11 cellular contexts compared by ENCODE assay signal in genomic region chr12:104604995-104605675, GRCh38.
A peak's percentile ranks its signal among the peaks of the same experiment; 100 is the strongest.
DNase-seq lines count a peak whose midpoint lies in the region; ATAC-seq and TF ChIP-seq lines count a peak whose summit lies in the region.
"Had no signal": no experiment of that assay in that cellular context is flagged by ENCODE, and none has a peak within 500 bp of the region (broad histone marks: within the 10 kb centered on the region; RNA-seq: fewer than 3 reads in every experiment).

No MANE protein-coding gene starts in this region.

- TF ChIP-seq CTCF in brain microvascular endothelial cell (IDR thresholded peaks at IDR 0.05; ENCODE audit: low read depth, low read length, missing control alignments) (no peak), mesothelial cell of epicardium (IDR thresholded peaks at IDR 0.05; ENCODE audit: unreplicated experiment) (no peak), uterus (IDR thresholded peaks at IDR 0.05) (no peak)

- intact Hi-C loops in Right ventricle myocardium superior (cut with DNase I) (no loop called here), Right ventricle myocardium inferior (cut with DNase I) (loop anchor here (10.0 kb wide), 1 partner anchor 150 kb away; the partner anchor contains the start of gene CHST11), uterus (cut with DNase I; ENCODE audit: low total_unique reads) (no loop called here)

- H3K27me3 ChIP-seq in brain microvascular endothelial cell (replicated peaks) (no peaks in the 10 kb centered on the region), uterus (no peaks in the 10 kb centered on the region)

- H3K27ac ChIP-seq in brain microvascular endothelial cell = peak overlapping the region; percentile 80
- H3K27ac ChIP-seq in uterus = peak overlapping the region; percentile 69 to 72
- H3K27ac ChIP-seq: C4-2B had no signal

- no peaks in the 10 kb centered on the region for H3K9me3 ChIP-seq in uterus

- H3K36me3 ChIP-seq in brain microvascular endothelial cell (replicated peaks) (no peaks in the 10 kb centered on the region), uterus (no peaks in the 10 kb centered on the region)

- ATAC-seq in Right ventricle myocardium superior (ENCODE audit: poor library complexity) = no peak
- no peak for ATAC-seq in Right ventricle myocardium inferior
- ATAC-seq in GM18505 (IDR thresholded peaks at IDR 0.05; ENCODE audit: unreplicated experiment) = no peak
- no peak for ATAC-seq in GM21526 (IDR thresholded peaks at IDR 0.05; ENCODE audit: low FRiP score, unreplicated experiment)

- peak overlapping the region; percentile 24 for H3K4me3 Mint-ChIP-seq in mesothelial cell of epicardium

- H3K36me3 Mint-ChIP-seq in mesothelial cell of epicardium = no peaks in the 10 kb centered on the region

- in situ Hi-C loops in brain microvascular endothelial cell (cut with HindIII; ENCODE audit: low pct_ligation_motif_present, low sequenced_read_pairs) = no loop called here

- peaks cover 27% of the 10 kb centered on the region for H3K4me1 Mint-ChIP-seq in mesothelial cell of epicardium

- H3K4me1 ChIP-seq in uterus = peaks cover 0 to 4% of the 10 kb centered on the region in 2 donors

- H3K9me3 Mint-ChIP-seq in mesothelial cell of epicardium = no peaks in the 10 kb centered on the region

- peaks cover 22% of the 10 kb centered on the region for H3K27me3 Mint-ChIP-seq in mesothelial cell of epicardium (ENCODE audit: low read depth)

- peak; percentile 56 for DNase-seq in Right ventricle myocardium superior
- no peak for DNase-seq in Right ventricle myocardium inferior (ENCODE audit: missing footprints)
- DNase-seq in brain microvascular endothelial cell = no peak
- DNase-seq in mesothelial cell of epicardium (ENCODE audit: low spot score in 2 of 2, unreplicated experiment in 2 of 2) = no peak
- peak in 1 of 2 donors; percentile 62 for DNase-seq in uterus
- DNase-seq in NCI-H510A treated with DMSO at 0.1 percent for 48 hours (lab: John Stamatoyannopoulos, UW) = no peak
- DNase-seq: MM.1S, SHP77 treated with DMSO at 0.1 percent for 48 hours had no signal

- no peak overlapping the region for H3K4me3 ChIP-seq in brain microvascular endothelial cell (ENCODE audit: low read depth, low read length)
- H3K4me3 ChIP-seq in uterus = no peak overlapping the region

- no peak overlapping the region for H3K27ac Mint-ChIP-seq in mesothelial cell of epicardium

- no peak for TF ChIP-seq POLR2A in uterus (IDR thresholded peaks at IDR 0.05)
- no peak for TF ChIP-seq POLR2A in GM18505 (IDR thresholded peaks at IDR 0.05; ENCODE audit: borderline replicate concordance, extremely low read depth, insufficient read depth, insufficient read length)
